ENCODE assay signal across 8 cellular contexts in the genomic region with DNA sequence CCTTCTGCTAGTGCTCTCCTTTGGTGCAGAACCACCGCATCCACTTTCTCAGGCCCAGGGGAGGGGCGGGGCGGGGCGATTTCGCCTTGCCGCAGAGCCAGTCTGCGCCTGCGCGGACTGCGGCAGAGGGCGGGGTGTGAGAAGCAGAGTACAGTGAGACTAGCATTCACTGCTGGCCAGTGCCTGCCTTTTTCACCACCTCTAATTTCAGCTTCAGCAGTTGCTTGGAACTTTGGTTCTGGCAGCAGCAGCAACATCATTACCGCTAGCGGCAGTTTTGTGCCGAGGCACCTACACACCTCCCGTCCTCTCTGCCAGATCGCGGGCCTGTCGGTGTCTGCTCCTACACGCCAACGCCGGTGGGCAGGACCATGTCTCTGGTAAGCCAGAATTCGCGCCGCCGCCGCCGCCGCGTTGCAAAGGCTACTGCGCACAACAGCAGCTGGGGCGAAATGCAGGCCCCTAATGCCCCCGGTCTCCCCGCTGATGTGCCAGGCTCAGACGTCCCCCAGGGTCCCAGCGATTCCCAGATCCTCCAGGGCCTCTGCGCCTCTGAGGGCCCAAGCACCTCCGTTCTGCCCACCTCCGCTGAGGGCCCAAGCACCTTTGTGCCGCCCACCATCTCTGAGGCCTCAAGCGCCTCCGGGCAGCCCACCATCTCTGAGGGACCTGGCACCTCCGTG. TPM values are rescaled to one million over a fixed set of nuclear protein-coding genes. Genes with fewer than 3 reads are reported as not detected.
A peak's percentile ranks its signal among the peaks of the same experiment; 100 is the strongest.
DNase-seq lines count a peak whose midpoint lies in the region; ATAC-seq, FAIRE-seq and TF ChIP-seq lines count a peak whose summit lies in the region.

A gene with protein sequence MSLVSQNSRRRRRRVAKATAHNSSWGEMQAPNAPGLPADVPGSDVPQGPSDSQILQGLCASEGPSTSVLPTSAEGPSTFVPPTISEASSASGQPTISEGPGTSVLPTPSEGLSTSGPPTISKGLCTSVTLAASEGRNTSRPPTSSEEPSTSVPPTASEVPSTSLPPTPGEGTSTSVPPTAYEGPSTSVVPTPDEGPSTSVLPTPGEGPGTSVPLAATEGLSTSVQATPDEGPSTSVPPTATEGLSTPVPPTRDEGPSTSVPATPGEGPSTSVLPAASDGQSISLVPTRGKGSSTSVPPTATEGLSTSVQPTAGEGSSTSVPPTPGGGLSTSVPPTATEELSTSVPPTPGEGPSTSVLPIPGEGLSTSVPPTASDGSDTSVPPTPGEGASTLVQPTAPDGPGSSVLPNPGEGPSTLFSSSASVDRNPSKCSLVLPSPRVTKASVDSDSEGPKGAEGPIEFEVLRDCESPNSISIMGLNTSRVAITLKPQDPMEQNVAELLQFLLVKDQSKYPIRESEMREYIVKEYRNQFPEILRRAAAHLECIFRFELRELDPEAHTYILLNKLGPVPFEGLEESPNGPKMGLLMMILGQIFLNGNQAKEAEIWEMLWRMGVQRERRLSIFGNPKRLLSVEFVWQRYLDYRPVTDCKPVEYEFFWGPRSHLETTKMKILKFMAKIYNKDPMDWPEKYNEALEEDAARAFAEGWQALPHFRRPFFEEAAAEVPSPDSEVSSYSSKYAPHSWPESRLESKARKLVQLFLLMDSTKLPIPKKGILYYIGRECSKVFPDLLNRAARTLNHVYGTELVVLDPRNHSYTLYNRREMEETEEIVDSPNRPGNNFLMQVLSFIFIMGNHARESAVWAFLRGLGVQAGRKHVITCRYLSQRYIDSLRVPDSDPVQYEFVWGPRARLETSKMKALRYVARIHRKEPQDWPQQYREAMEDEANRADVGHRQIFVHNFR (plus strand): TSS at position 151 of the 683 bp plus-strand sequence. CDS start 221 bp downstream, at position 372.

- no peak for FAIRE-seq in HTR-8/SVneo (lab: Jason Lieb, UNC)
- peak; percentile 49 for FAIRE-seq in RCC 7860 (lab: Jason Lieb, UNC)

- peak within 1 kb of the TSS; percentile 61 for H3K27ac ChIP-seq in temporal lobe (ENCODE audit: low read depth, low read length)

- DNase-seq in COLO668 (lab: John Stamatoyannopoulos, UW; ENCODE audit: unreplicated experiment) (peak; percentile 14), HTR-8/SVneo (ENCODE audit: insufficient read length, low spot score) (peak; percentile 17), RCC 7860 (ENCODE audit: low spot score) (peak; percentile 33), glomerular visceral epithelial cell (ENCODE audit: extremely low spot score) (peak; percentile 71), omental fat pad (ENCODE audit: low spot score) (peak; percentile 30)
- DNase-seq in activated naive CD4-positive, alpha-beta T cell treated with anti-CD3 and anti-CD28 coated beads, Interleukin-2, amount 10 ng/mL, durations not matched to agents 7 days and 5 days = peak; percentile 85

- H3K27me3 Mint-ChIP-seq in activated naive CD4-positive, alpha-beta T cell treated with anti-CD3 and anti-CD28 coated beads, Interleukin-2, amount 10 ng/mL, durations not matched to agents 7 days and 5 days = peaks cover 4% of the 10 kb centered on the region

- peaks cover 19% of the 10 kb centered on the region for H3K4me1 Mint-ChIP-seq in activated naive CD4-positive, alpha-beta T cell treated with anti-CD3 and anti-CD28 coated beads, Interleukin-2, amount 10 ng/mL, durations not matched to agents 7 days and 5 days

- peak; percentile 95 for ATAC-seq in GM21367 (IDR thresholded peaks at IDR 0.05; ENCODE audit: unreplicated experiment)
- peak; percentile 89 for ATAC-seq in omental fat pad (ENCODE audit: low FRiP score)

- CTCF ChIA-PET in activated naive CD4-positive, alpha-beta T cell treated with anti-CD3 and anti-CD28 coated beads, Interleukin-2, amount 10 ng/mL, durations not matched to agents 7 days and 5 days (lab: Charles Lee) = no interaction called here

- H3K36me3 Mint-ChIP-seq in activated naive CD4-positive, alpha-beta T cell treated with anti-CD3 and anti-CD28 coated beads, Interleukin-2, amount 10 ng/mL, durations not matched to agents 7 days and 5 days = peaks cover 2% of the 10 kb centered on the region

- no peaks in the 10 kb centered on the region for H3K9me3 Mint-ChIP-seq in activated naive CD4-positive, alpha-beta T cell treated with anti-CD3 and anti-CD28 coated beads, Interleukin-2, amount 10 ng/mL, durations not matched to agents 7 days and 5 days

- H3K4me3 Mint-ChIP-seq in activated naive CD4-positive, alpha-beta T cell treated with anti-CD3 and anti-CD28 coated beads, Interleukin-2, amount 10 ng/mL, durations not matched to agents 7 days and 5 days = peak within 1 kb of the TSS; percentile 86

- TF ChIP-seq CTCF in omental fat pad (IDR thresholded peaks at IDR 0.05) = no peak

- H3K27ac Mint-ChIP-seq in activated naive CD4-positive, alpha-beta T cell treated with anti-CD3 and anti-CD28 coated beads, Interleukin-2, amount 10 ng/mL, durations not matched to agents 7 days and 5 days = peak within 1 kb of the TSS; percentile 87

RNA-seq across cellular contexts. Expression of the gene that starts here (rescaled TPM):
- total RNA-seq in omental fat pad = 1 to 10 TPM in 1 of 4 donors, under 1 TPM in 3; 0.48 to 1.2 (median 0.94) TPM
- 12.0 TPM for total RNA-seq in temporal lobe

Comparison
In these comparisons a context has a peak if more than half of its experiments do, and no peak if none do; other contexts are left out.
1. Peak in every context shown above with its lines: DNase-seq, ATAC-seq and H3K27ac ChIP-seq.
2. DNase-seq: peak in every context shown above with its lines; median percentile 85 in activated naive CD4-positive, alpha-beta T cell treated with anti-CD3 and anti-CD28 coated beads, Interleukin-2, amount 10 ng/mL, durations not matched to agents 7 days and 5 days; 71 in glomerular visceral epithelial cell; 33 in RCC 7860; 30 in omental fat pad; 17 in HTR-8/SVneo; 14 in COLO668.